In the genomic region with DNA sequence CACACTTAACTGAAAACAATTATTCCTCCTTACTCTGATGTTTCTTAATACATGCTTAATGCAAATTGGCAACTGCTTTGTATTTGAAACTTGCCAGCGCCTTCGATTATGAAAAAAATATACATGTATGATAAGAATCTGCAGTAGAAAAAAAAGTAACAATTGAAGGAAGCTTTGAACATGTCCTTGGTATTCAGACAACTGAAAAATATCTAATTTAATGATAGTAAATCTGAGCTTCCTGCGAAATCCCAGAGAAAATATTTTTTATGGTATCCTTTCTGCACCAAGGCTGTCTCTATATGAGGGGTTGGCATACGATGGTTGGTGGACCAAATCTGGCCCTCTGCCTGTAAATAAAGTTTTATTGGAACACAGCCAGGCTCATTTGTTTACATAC, we compare ENCODE assay signal across 25 cellular contexts.
"Had no signal": no experiment of that assay in that cellular context is flagged by ENCODE, and none has a peak within 500 bp of the region (broad histone marks: within the 10 kb centered on the region; RNA-seq: fewer than 3 reads in every experiment).

No MANE protein-coding gene starts in this region.

- H3K27me3 ChIP-seq: ascending aorta, cardiac muscle cell, SJSA1 had no signal

- H3K4me3 ChIP-seq: ascending aorta, cardiac muscle cell, SJSA1 had no signal

- FAIRE-seq: TTC549 had no signal

- ATAC-seq: activated CD4-positive, alpha-beta T cell treated with anti-CD3 and anti-CD28 coated beads for 36 hours; activated CD8-positive, alpha-beta T cell treated with anti-CD3 and anti-CD28 coated beads, Interleukin-2, amount 10 ng/mL, durations not matched to agents 7 days and 5 days; Panc1 had no signal

- H3K36me3 ChIP-seq: ascending aorta, cardiac muscle cell, SJSA1 had no signal

- DNase-seq: activated CD4-positive, alpha-beta T cell treated with anti-CD3 and anti-CD28 coated beads for 36 hours; activated CD4-positive, alpha-beta T cell treated with anti-CD3 and anti-CD28 coated beads, Interleukin-2, amount 10 ng/mL, durations not matched to agents 7 days and 5 days; activated CD4-positive, alpha-beta T cell treated with anti-CD3 and anti-CD28 coated beads, Interleukin-2, amount 50 U/mL, for 48 hours; activated CD8-positive, alpha-beta T cell treated with anti-CD3 and anti-CD28 coated beads, Interleukin-2, amount 10 ng/mL, durations not matched to agents 7 days and 5 days; activated gamma-delta T cell; activated naive CD4-positive, alpha-beta T cell treated with Interleukin-2 at 50 U/mL for 16 hours; activated naive CD8-positive, alpha-beta T cell treated with anti-CD3 and anti-CD28 coated beads, Interleukin-2, amount 10 ng/mL, durations not matched to agents 7 days and 5 days; activated T-cell treated with anti-CD3 and anti-CD28 coated beads, Interleukin-2, amount 50 U/mL, for 24 hours; amygdala; Karpas-422; KBM-7; NCI-H1048; NCI-H1105 treated with DMSO at 0.1 percent for 48 hours; NCI-H1436; NCI-H1694; NCI-H1930; NCI-H2081 treated with DMSO at 0.1 percent for 48 hours; NCI-H524 treated with DMSO at 0.1 percent for 48 hours; OCI-M1; SK-N-SH had no signal

- H3K4me1 ChIP-seq: ascending aorta, SJSA1 had no signal

- H3K27ac ChIP-seq: ascending aorta, cardiac muscle cell, SJSA1 had no signal

- H3K9me3 ChIP-seq: ascending aorta, SJSA1, SK-N-SH had no signal

- H3K9ac ChIP-seq: SK-N-SH had no signal

- H3K4me2 ChIP-seq: SK-N-SH had no signal
